18 cellular contexts compared by ENCODE assay signal in the genomic region with DNA sequence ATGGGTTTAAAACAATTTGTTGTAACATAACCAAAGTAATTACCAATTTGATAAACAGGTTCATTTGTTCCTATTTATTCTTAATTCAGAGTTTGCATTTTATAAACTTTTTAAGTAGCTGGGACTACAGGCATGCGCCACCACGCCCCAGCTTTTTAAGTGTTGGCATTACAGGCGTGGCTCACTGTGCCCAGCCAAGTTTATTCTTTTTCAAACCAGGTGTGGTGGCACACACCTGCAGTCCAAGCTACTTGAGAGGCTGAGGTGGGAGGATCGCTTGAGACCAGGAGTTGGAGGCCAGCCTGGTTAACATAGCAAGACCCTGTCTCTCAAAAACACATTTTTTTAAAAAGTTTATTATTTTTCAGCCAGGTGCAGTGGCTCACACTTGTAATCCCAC.
"Had no signal": no experiment of that assay in that cellular context is flagged by ENCODE, and none has a peak within 500 bp of the region (broad histone marks: within the 10 kb centered on the region; RNA-seq: fewer than 3 reads in every experiment).

No MANE protein-coding gene starts in this region.

- H3K27me3 ChIP-seq: dorsolateral prefrontal cortex, esophagus muscularis mucosa, gastrocnemius medialis, heart right ventricle, left lung had no signal

- ATAC-seq: gastrocnemius medialis, heart right ventricle, left cardiac atrium, left lung, left ventricle myocardium superior, lower lobe of right lung, mucosa of descending colon had no signal

- H3K9me3 ChIP-seq: esophagus muscularis mucosa, gastrocnemius medialis, heart right ventricle, left lung, lower lobe of right lung, mucosa of descending colon had no signal

- H3K27ac ChIP-seq: coronary artery, esophagus muscularis mucosa, gastrocnemius medialis, heart right ventricle, left lung, lower lobe of right lung had no signal

- H3K4me3 ChIP-seq: coronary artery, dorsolateral prefrontal cortex, esophagus muscularis mucosa, gastrocnemius medialis, heart right ventricle, left lung, lower lobe of right lung, mucosa of descending colon had no signal

- DNase-seq: dermis blood vessel endothelial cell; effector CD4-positive, alpha-beta T cell; effector memory CD4-positive, alpha-beta T cell; foreskin fibroblast; foreskin melanocyte; gastrocnemius medialis; glutamatergic neuron; heart right ventricle; left cardiac atrium; left lung; left ventricle myocardium superior; lower lobe of right lung; mesenchymal stem cell; mucosa of descending colon; naive B cell had no signal
